Comparison of ENCODE assay signal across 24 cellular contexts in the genomic region with DNA sequence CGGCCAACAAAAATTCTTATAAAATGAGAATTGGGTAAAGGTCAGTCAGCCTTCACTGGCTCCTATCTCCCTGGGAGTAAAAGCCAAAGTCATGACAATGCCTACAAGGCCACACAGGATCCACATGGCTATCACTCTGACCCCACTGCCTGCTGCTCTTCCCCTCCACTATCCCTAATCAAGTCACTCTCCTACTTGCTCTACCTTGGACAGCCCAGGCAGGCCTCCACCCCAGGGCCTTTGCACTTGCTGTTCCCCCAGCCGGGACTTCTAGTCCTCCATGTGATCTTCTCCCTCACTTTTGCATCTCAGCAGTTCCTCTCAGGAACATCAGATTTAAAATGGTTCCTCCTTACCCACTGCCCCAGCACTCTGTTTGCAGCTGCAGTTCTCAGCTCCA. TPM values are rescaled to one million over a fixed set of nuclear protein-coding genes. Genes with fewer than 3 reads are reported as not detected.
DNase-seq lines count a peak whose midpoint lies in the region; ATAC-seq, FAIRE-seq and TF ChIP-seq lines count a peak whose summit lies in the region.
"Had no signal": no experiment of that assay in that cellular context is flagged by ENCODE, and none has a peak within 500 bp of the region (broad histone marks: within the 10 kb centered on the region; RNA-seq: fewer than 3 reads in every experiment).

No MANE protein-coding gene starts in this region.

- no peaks in the 10 kb centered on the region for H3K9me2 ChIP-seq in PC-3 (replicated peaks; ENCODE audit: low read length)

- no peaks in the 10 kb centered on the region for H3K79me1 ChIP-seq in H1 (ENCODE audit: low read depth, low read length)

- no peak overlapping the region for H2BK12ac ChIP-seq in H1 (ENCODE audit: low read depth, low read length)

- H3K27ac ChIP-seq in PC-3 (ENCODE audit: low read length): peak overlapping the region; percentile 74
- H3K27ac ChIP-seq in H1 (ENCODE audit: low read depth, low read length): no peak overlapping the region
- H3K27ac ChIP-seq in mammary epithelial cell (ENCODE audit: insufficient read depth, low read depth, low read length): no peak overlapping the region

- CTCF ChIA-PET in PC-3 (lab: Charles Lee) (interaction anchor here (0.6 kb wide), 1 partner anchor 152 kb away, joined by 6 read pairs; no protein-coding TSS in a partner anchor), H1 (lab: Charles Lee; ENCODE audit: partially characterized antibody) (interaction anchor here (0.7 to 0.9 kb wide), 2 partner anchors 25 to 692 kb away, joined by 3 read pairs; no protein-coding TSS in a partner anchor), mammary epithelial cell (lab: Charles Lee; ENCODE audit: low non-redundant PET) (no interaction called here)

- no peak overlapping the region for H2BK15ac ChIP-seq in H1 (ENCODE audit: low read length)

- H2BK5ac ChIP-seq in H1 (ENCODE audit: low read depth, low read length): no peak overlapping the region

- H3K4me3 ChIP-seq in PC-3 (ENCODE audit: low read length): no peak overlapping the region
- no peak overlapping the region for H3K4me3 ChIP-seq in H1 (ENCODE audit: extremely low read depth in 1 of 4, insufficient read depth in 2 of 4, low read depth in 3 of 4, low read length in 4 of 4)
- no peak overlapping the region for H3K4me3 ChIP-seq in mammary epithelial cell (replicated peaks in 1 of 3; ENCODE audit: insufficient read depth in 1 of 3, low read depth in 2 of 3, low read length in 3 of 3)
- H3K4me3 ChIP-seq: GM12878, MG63 had no signal

- H4K20me1 ChIP-seq in PC-3 (ENCODE audit: low read length) (no peaks in the 10 kb centered on the region), H1 (replicated peaks in 1 of 2; ENCODE audit: control insufficient read depth in 1 of 2, insufficient read depth in 2 of 2, low read length in 2 of 2) (no peaks in the 10 kb centered on the region), mammary epithelial cell (ENCODE audit: insufficient read depth, low read length) (no peaks in the 10 kb centered on the region)

- H4K5ac ChIP-seq in H1 (ENCODE audit: insufficient read length, low read depth, low read length): no peak overlapping the region

- TF ChIP-seq POLR2A in H1 (IDR thresholded peaks at IDR 0.05; ENCODE audit: control extremely low read depth in 1 of 2, low read depth in 2 of 2, low read length in 2 of 2): no peak

- in situ Hi-C loops in mammary epithelial cell (cut with MboI; ENCODE audit: low sequenced_read_pairs in 2 of 2): no loop called here

- H3K27me3 Mint-ChIP-seq in CD14-positive monocyte (ENCODE audit: low read depth in 3 of 3): peaks cover 2% of the 10 kb centered on the region in 3 donors
- H3K27me3 Mint-ChIP-seq: CD4-positive, CD25-positive, alpha-beta regulatory T cell had no signal

- H3K9me3 ChIP-seq in PC-3 (ENCODE audit: low read length) (no peaks in the 10 kb centered on the region), H1 (ENCODE audit: insufficient read depth in 2 of 2, low read depth in 1 of 2, low read length in 1 of 2) (no peaks in the 10 kb centered on the region), mammary epithelial cell (replicated peaks; ENCODE audit: insufficient read depth, low read length) (no peaks in the 10 kb centered on the region)

- no peak overlapping the region for H4K8ac ChIP-seq in H1 (ENCODE audit: extremely low read depth, insufficient read depth, low read length)

- H3K27ac Mint-ChIP-seq in CD14-positive monocyte: no peak overlapping the region
- H3K27ac Mint-ChIP-seq: CD4-positive, CD25-positive, alpha-beta regulatory T cell had no signal

- no peak overlapping the region for H3K56ac ChIP-seq in H1 (replicated peaks; ENCODE audit: insufficient read length, low read depth, low read length)

- H3K9ac ChIP-seq in PC-3 (ENCODE audit: low read length): no peak overlapping the region
- no peak overlapping the region for H3K9ac ChIP-seq in H1 (replicated peaks in 1 of 4; ENCODE audit: extremely low read depth in 1 of 4, low read depth in 3 of 4, low read length in 3 of 4)
- no peak overlapping the region for H3K9ac ChIP-seq in mammary epithelial cell (ENCODE audit: insufficient read depth, low read length)

- peak; percentile 13 for DNase-seq in SHP77 treated with DMSO at 0.1 percent for 48 hours (lab: John Stamatoyannopoulos, UW)
- DNase-seq in SHP77 (lab: John Stamatoyannopoulos, UW): no peak
- peak; percentile 32 for DNase-seq in PC-3
- DNase-seq in H1 (ENCODE audit: low read depth in 1 of 2, low spot score in 2 of 2): no peak
- DNase-seq in mammary epithelial cell: no peak
- DNase-seq in CD14-positive monocyte (ENCODE audit: low spot score): no peak
- DNase-seq in NCI-H226: no peak
- DNase-seq: 8988T; CD4-positive, CD25-positive, alpha-beta regulatory T cell; COR-L47; GDM1; KG1; NCI-H1105 treated with DMSO at 0.1 percent for 48 hours; NCI-H2029; NCI-H510A; NCI-H69; T-helper 1 cell had no signal

- no peak for TF ChIP-seq RAD21 in H1 (IDR thresholded peaks at IDR 0.05 in 1 of 2, conservative IDR thresholded peaks at IDR 0.05 in 1 of 2; ENCODE audit: low read depth in 2 of 2, low read length in 2 of 2)

- H2AK5ac ChIP-seq in H1 (ENCODE audit: low read depth, low read length): peak overlapping the region; percentile 7; the same call in 1 of the 2 replicates

- peaks cover 37% of the 10 kb centered on the region for H3K4me1 ChIP-seq in PC-3 (ENCODE audit: insufficient read depth, low read length)
- H3K4me1 ChIP-seq in H1 (replicated peaks in 1 of 4; ENCODE audit: control insufficient read depth in 3 of 4, insufficient read depth in 4 of 4, low read length in 3 of 4): peaks cover 4 to 13% (median 6%) of the 10 kb centered on the region in 4 experiments; a peak in 5 of 7 replicates
- H3K4me1 ChIP-seq in mammary epithelial cell (ENCODE audit: insufficient read depth, low read length): peaks cover 21% of the 10 kb centered on the region

- no peak overlapping the region for H3K14ac ChIP-seq in H1 (ENCODE audit: insufficient read length)

- H3F3A ChIP-seq in PC-3 (ENCODE audit: low read length, unreplicated experiment): no peaks in the 10 kb centered on the region

- FAIRE-seq in H1 (lab: Jason Lieb, UNC): no peak
- FAIRE-seq: GM12878, HTR-8/SVneo had no signal

- intact Hi-C loops in PC-3 (cut with micrococcal nuclease): no loop called here
- intact Hi-C loops in mammary epithelial cell (cut with micrococcal nuclease): no loop called here
- intact Hi-C loops in CD14-positive monocyte (cut with micrococcal nuclease): no loop called here

- H3K27me3 ChIP-seq in PC-3 (ENCODE audit: low read length) (no peaks in the 10 kb centered on the region), H1 (replicated peaks in 1 of 4; ENCODE audit: control insufficient read depth in 3 of 4, extremely low read depth in 1 of 4, insufficient read depth in 3 of 4, low read length in 3 of 4) (no peaks in the 10 kb centered on the region), mammary epithelial cell (ENCODE audit: insufficient read depth, low read length) (no peaks in the 10 kb centered on the region)
- H3K27me3 ChIP-seq: MG63 had no signal

- H3K4me2 ChIP-seq in PC-3 (ENCODE audit: low read length) (no peak overlapping the region), H1 (ENCODE audit: insufficient read depth in 1 of 2, low read depth in 2 of 2, low read length in 2 of 2) (no peak overlapping the region), mammary epithelial cell (ENCODE audit: insufficient read depth, low read depth, low read length) (no peak overlapping the region)

- H3K18ac ChIP-seq in H1 (ENCODE audit: extremely low read depth, low read length): no peak overlapping the region

- 91% methylated on average over 2 of the region's 2 CpGs; no CpG with 5 or more reads in 1 of the 2 experiments for WGBS in H1 (ENCODE audit: extremely low coverage in 1 of 2, insufficient coverage in 1 of 2, insufficient read length in 1 of 2, insufficient replicate concordance in 2 of 2, low coverage in 1 of 2, low lambda C conversion rate in 2 of 2, missing lambda C conversion rate in 1 of 2), 2 experiments
- 88% methylated on average over 2 of the region's 2 CpGs for WGBS in mammary epithelial cell (ENCODE audit: low coverage, missing lambda C conversion rate)

- no peaks in the 10 kb centered on the region for H3K36me3 ChIP-seq in PC-3 (ENCODE audit: low read depth, low read length)
- no peaks in the 10 kb centered on the region for H3K36me3 ChIP-seq in H1 (ENCODE audit: control insufficient read depth in 2 of 4, insufficient read depth in 4 of 4, low read length in 3 of 4)
- no peaks in the 10 kb centered on the region for H3K36me3 ChIP-seq in mammary epithelial cell (ENCODE audit: insufficient read depth, low read length)
- H3K36me3 ChIP-seq: MG63 had no signal

- H3K4me1 Mint-ChIP-seq in CD14-positive monocyte: peaks cover 3% of the 10 kb centered on the region
- H3K4me1 Mint-ChIP-seq: CD4-positive, CD25-positive, alpha-beta regulatory T cell had no signal

- H3K4me3 Mint-ChIP-seq in CD14-positive monocyte: no peak overlapping the region
- H3K4me3 Mint-ChIP-seq: CD4-positive, CD25-positive, alpha-beta regulatory T cell had no signal

- no TSS peak for BruUV-seq in PC-3 (replicated peaks; lab: Mats Ljungman, UMichigan)
- BruUV-seq in mammary epithelial cell (replicated peaks; lab: Mats Ljungman, UMichigan): no TSS peak

- ATAC-seq in PC-3 (no peak), HG03354 (IDR thresholded peaks at IDR 0.05; ENCODE audit: poor library complexity, severe bottlenecking, unreplicated experiment) (no peak)
- ATAC-seq: GM12878, Right ventricle myocardium inferior had no signal

- H3K79me2 ChIP-seq in PC-3 (ENCODE audit: low read length) (no peaks in the 10 kb centered on the region), H1 (ENCODE audit: control insufficient read depth in 1 of 2, insufficient read depth in 2 of 2, low read length in 2 of 2) (no peaks in the 10 kb centered on the region), mammary epithelial cell (ENCODE audit: insufficient read depth, low read length) (no peaks in the 10 kb centered on the region)

- TF ChIP-seq EP300 in H1 (IDR thresholded peaks at IDR 0.05; ENCODE audit: borderline replicate concordance in 1 of 2, low read depth in 2 of 2, low read length in 2 of 2): no peak

- no peak overlapping the region for H2AFZ ChIP-seq in PC-3 (ENCODE audit: low read length)
- H2AFZ ChIP-seq in H1 (ENCODE audit: low read length): no peak overlapping the region
- no peak overlapping the region for H2AFZ ChIP-seq in mammary epithelial cell (ENCODE audit: low read depth, low read length)

- no peaks in the 10 kb centered on the region for H3K23me2 ChIP-seq in H1 (ENCODE audit: low read depth, low read length)

- H4K91ac ChIP-seq in H1 (replicated peaks; ENCODE audit: insufficient read length, low read length): no peak overlapping the region

- peaks cover 0 to 1% (median 0%) of the 10 kb centered on the region in 7 donors for H3K9me3 Mint-ChIP-seq in CD14-positive monocyte

- POLR2A ChIA-PET in PC-3 (lab: Charles Lee; ENCODE audit: unreplicated experiment): no interaction called here
- POLR2A ChIA-PET in H1 (lab: Charles Lee; ENCODE audit: partially characterized antibody): no interaction called here

- H3K23ac ChIP-seq in H1 (ENCODE audit: insufficient read length): no peak overlapping the region

- no peaks in the 10 kb centered on the region for H3K36me3 Mint-ChIP-seq in CD14-positive monocyte
- H3K36me3 Mint-ChIP-seq: CD4-positive, CD25-positive, alpha-beta regulatory T cell had no signal

- no peak overlapping the region for H2BK20ac ChIP-seq in H1 (ENCODE audit: low read length)

- no peak overlapping the region for H3K4ac ChIP-seq in H1 (replicated peaks; ENCODE audit: insufficient read length, low read depth, low read length)

- dilution Hi-C loops in mammary epithelial cell (cut with HindIII; ENCODE audit: low sequenced_read_pairs): no loop called here

- TF ChIP-seq CTCF in PC-3 (conservative IDR thresholded peaks at IDR 0.05; ENCODE audit: low read depth, low read length): no peak
- TF ChIP-seq CTCF in H1 (IDR thresholded peaks at IDR 0.05; ENCODE audit: control extremely low read depth in 1 of 3, insufficient read depth in 1 of 3, low read depth in 1 of 3, low read length in 3 of 3): no peak
- no peak for TF ChIP-seq CTCF in mammary epithelial cell (conservative IDR thresholded peaks at IDR 0.05 in 1 of 2, IDR thresholded peaks at IDR 0.05 in 1 of 2; ENCODE audit: extremely low read depth in 1 of 2, insufficient read depth in 1 of 2, low read depth in 1 of 2, low read length in 2 of 2)
- no peak for TF ChIP-seq CTCF in CD14-positive monocyte (IDR thresholded peaks at IDR 0.05)

- no peak overlapping the region for H2BK120ac ChIP-seq in H1 (replicated peaks; ENCODE audit: low read depth, low read length)

RNA-seq across cellular contexts. Expression of a gene that starts 50.6 kb away (rescaled TPM):
- total RNA-seq in PC-3 (2014; rRNA removed) (23.4 and 26.6 TPM in 2 replicates), mammary epithelial cell (1 to 10 TPM in 1 of 2 donors, under 1 TPM in 1; 0.83 to 3.2 TPM)
- 7.9 and 10.1 TPM in 2 replicates for total RNA-seq in H1 (2021; fragmentation: NEBNext Ultra II Directional; extraction: Animal tissue kit (Norgen Biotek cat#: 25700))
- polyA plus RNA-seq in H1 (2011; rRNA removed) (4.9 and 8.4 TPM in 2 replicates), mammary epithelial cell (4.1 TPM), CD14-positive monocyte (not detected)
- 7.1 TPM for polyA plus RNA-seq in H1 (2011; cell fraction: cytosol; rRNA removed)
- polyA plus RNA-seq in H1 (2011; cell fraction: nucleus; rRNA removed): 5.7 TPM
- polyA plus RNA-seq in H1 (2012, experiment 1 of 2): 4.4 to 6.0 TPM (median 5.6 TPM) in 4 replicates
- 8.9 TPM for polyA plus RNA-seq in H1 (2012, experiment 2 of 2)
- 7.3 TPM for polyA plus RNA-seq in H1 (2013, experiment 1 of 2)
- polyA plus RNA-seq in H1 (2013, experiment 2 of 2): 7.7 TPM
- polyA minus RNA-seq in H1 (2011; rRNA and poly(A)+ RNA removed): 1.9 and 2.2 TPM in 2 replicates
- polyA minus RNA-seq in H1 (2011; cell fraction: cytosol; rRNA and poly(A)+ RNA removed): 4.4 TPM
- polyA minus RNA-seq in H1 (2011; cell fraction: nucleus; rRNA and poly(A)+ RNA removed): 4.6 TPM
- 0.52 TPM for polyA minus RNA-seq in mammary epithelial cell
- total RNA-seq: CD4-positive, CD25-positive, alpha-beta regulatory T cell; GM12878; RPMI7951; SK-MEL-5 had no signal
- polyA plus RNA-seq: CD4-positive, CD25-positive, alpha-beta regulatory T cell; GM12878 had no signal

Comparison
In these comparisons a context has a peak if more than half of its experiments do, and no peak if none do; other contexts are left out.
1. DNase-seq: peak in SHP77 treated with DMSO at 0.1 percent for 48 hours (single experiment) and PC-3 (single experiment); none in SHP77 (0 of 2), H1 (0 of 2), mammary epithelial cell (single experiment), CD14-positive monocyte (single experiment) and NCI-H226 (single experiment).